22 cellular contexts compared by ENCODE assay signal in genomic region chr22:20488946-20489345, GRCh38. TPM values are rescaled to one million over a fixed set of nuclear protein-coding genes. Genes with fewer than 3 reads are reported as not detected.
A peak's percentile ranks its signal among the peaks of the same experiment; 100 is the strongest.
DNase-seq lines count a peak whose midpoint lies in the region; ATAC-seq and TF ChIP-seq lines count a peak whose summit lies in the region.
"Had no signal": no experiment of that assay in that cellular context is flagged by ENCODE, and none has a peak within 500 bp of the region (broad histone marks: within the 10 kb centered on the region; RNA-seq: fewer than 3 reads in every experiment).

No MANE protein-coding gene starts in this region.

- peak overlapping the region; percentile 19; the same call in 1 of the 2 replicates for H3K27ac Mint-ChIP-seq in HFFc6
- peak overlapping the region; percentile 80 to 85 for H3K27ac Mint-ChIP-seq in effector memory CD8-positive, alpha-beta T cell
- peak overlapping the region in 7 of 10 donors; percentile 19 to 88 (median 56) for H3K27ac Mint-ChIP-seq in naive thymus-derived CD8-positive, alpha-beta T cell
- H3K27ac Mint-ChIP-seq in activated naive CD8-positive, alpha-beta T cell treated with anti-CD3 and anti-CD28 coated beads, Interleukin-2, amount 50 U/mL, for 24 hours, result no peak overlapping the region

- POLR2A ChIA-PET in naive thymus-derived CD8-positive, alpha-beta T cell (lab: Charles Lee), result no interaction called here

- peaks cover 14% of the 10 kb centered on the region for H3K4me1 Mint-ChIP-seq in HFFc6 (ENCODE audit: low read depth)
- peaks cover 31 to 52% of the 10 kb centered on the region in 2 donors for H3K4me1 Mint-ChIP-seq in effector memory CD8-positive, alpha-beta T cell (ENCODE audit: low read depth in 2 of 2)
- H3K4me1 Mint-ChIP-seq in naive thymus-derived CD8-positive, alpha-beta T cell, result peaks cover 47 to 75% (median 66%) of the 10 kb centered on the region in 4 donors
- peaks cover 34% of the 10 kb centered on the region for H3K4me1 Mint-ChIP-seq in activated naive CD8-positive, alpha-beta T cell treated with anti-CD3 and anti-CD28 coated beads, Interleukin-2, amount 50 U/mL, for 24 hours

- TF ChIP-seq CTCF in HFFc6 (IDR thresholded peaks at IDR 0.05), result no peak

- no peak for ATAC-seq in effector memory CD8-positive, alpha-beta T cell (replicated peaks)
- ATAC-seq in naive thymus-derived CD8-positive, alpha-beta T cell, result no peak
- ATAC-seq in activated naive CD8-positive, alpha-beta T cell treated with anti-CD3 and anti-CD28 coated beads, Interleukin-2, amount 50 U/mL, for 24 hours, result no peak
- no peak for ATAC-seq in HG02973 (IDR thresholded peaks at IDR 0.05; ENCODE audit: unreplicated experiment)
- ATAC-seq: CD8-positive, alpha-beta T cell had no signal

- H3K36me3 Mint-ChIP-seq in HFFc6 (ENCODE audit: low read depth), result peaks cover 18% of the 10 kb centered on the region
- H3K36me3 Mint-ChIP-seq in effector memory CD8-positive, alpha-beta T cell (ENCODE audit: insufficient read depth), result peaks cover 7% of the 10 kb centered on the region
- H3K36me3 Mint-ChIP-seq in naive thymus-derived CD8-positive, alpha-beta T cell, result peaks cover 0 to 42% (median 5%) of the 10 kb centered on the region in 3 donors
- peaks cover 6% of the 10 kb centered on the region for H3K36me3 Mint-ChIP-seq in activated naive CD8-positive, alpha-beta T cell treated with anti-CD3 and anti-CD28 coated beads, Interleukin-2, amount 50 U/mL, for 24 hours (ENCODE audit: low read depth)

- no peaks in the 10 kb centered on the region for H3K9me3 Mint-ChIP-seq in HFFc6
- H3K9me3 Mint-ChIP-seq in effector memory CD8-positive, alpha-beta T cell, result no peaks in the 10 kb centered on the region
- H3K9me3 Mint-ChIP-seq in naive thymus-derived CD8-positive, alpha-beta T cell, result no peaks in the 10 kb centered on the region
- no peaks in the 10 kb centered on the region for H3K9me3 Mint-ChIP-seq in activated naive CD8-positive, alpha-beta T cell treated with anti-CD3 and anti-CD28 coated beads, Interleukin-2, amount 50 U/mL, for 24 hours
- H3K9me3 Mint-ChIP-seq: CD8-positive, alpha-beta T cell had no signal

- H3K4me3 Mint-ChIP-seq in HFFc6, result no peak overlapping the region
- H3K4me3 Mint-ChIP-seq in effector memory CD8-positive, alpha-beta T cell, result no peak overlapping the region
- H3K4me3 Mint-ChIP-seq in naive thymus-derived CD8-positive, alpha-beta T cell, result peak overlapping the region in 1 of 10 donors; percentile 51
- no peak overlapping the region for H3K4me3 Mint-ChIP-seq in activated naive CD8-positive, alpha-beta T cell treated with anti-CD3 and anti-CD28 coated beads, Interleukin-2, amount 50 U/mL, for 24 hours
- H3K4me3 Mint-ChIP-seq: CD8-positive, alpha-beta T cell had no signal

- DNase-seq in HFFc6 (no peak), NCI-H345 treated with DMSO at 0.1 percent for 48 hours (lab: John Stamatoyannopoulos, UW; ENCODE audit: unreplicated experiment) (no peak), amniotic stem cell (lab: John Stamatoyannopoulos, UW) (no peak)
- no peak for DNase-seq in effector memory CD8-positive, alpha-beta T cell
- DNase-seq in naive thymus-derived CD8-positive, alpha-beta T cell, result no peak
- no peak for DNase-seq in activated naive CD8-positive, alpha-beta T cell treated with anti-CD3 and anti-CD28 coated beads, Interleukin-2, amount 50 U/mL, for 24 hours
- DNase-seq: C1 segment of cervical spinal cord; Caco-2; CD8-positive, alpha-beta T cell; GOT3; IMR-90; MM.1S; NCI-H1048; NCI-H1417; NCI-H1694; NCI-H2029 treated with DMSO at 0.1 percent for 48 hours; NCI-H2227 treated with DMSO at 0.1 percent for 48 hours; NCI-H510A; NCI-H69; SIG-M5; SW 1271 had no signal

- no peaks in the 10 kb centered on the region; the same call in 1 of the 2 replicates for H3K27me3 Mint-ChIP-seq in HFFc6 (ENCODE audit: insufficient read depth)
- no peaks in the 10 kb centered on the region for H3K27me3 Mint-ChIP-seq in effector memory CD8-positive, alpha-beta T cell
- no peaks in the 10 kb centered on the region for H3K27me3 Mint-ChIP-seq in naive thymus-derived CD8-positive, alpha-beta T cell
- no peaks in the 10 kb centered on the region for H3K27me3 Mint-ChIP-seq in activated naive CD8-positive, alpha-beta T cell treated with anti-CD3 and anti-CD28 coated beads, Interleukin-2, amount 50 U/mL, for 24 hours

RNA-seq across cellular contexts. Expression of gene KLHL22, which starts 6.6 kb away (rescaled TPM):
- 10 to 100 TPM; 19.2 to 25.5 (median 21.6) TPM for total RNA-seq in HFFc6 (2021; fragmentation: NEBNext Ultra II Directional; extraction: Animal tissue kit (Norgen Biotek cat#: 25700))
- total RNA-seq in naive thymus-derived CD8-positive, alpha-beta T cell, result 10 to 100 TPM; 65.0 to 71.9 TPM
- 10 to 100 TPM; 16.1 to 25.4 (median 20.0) TPM for polyA plus RNA-seq in naive thymus-derived CD8-positive, alpha-beta T cell

RNA-seq across cellular contexts. Expression of gene MED15, which starts 18.5 kb away (rescaled TPM):
- 100 to 1,000 TPM; 128 to 148 (median 136) TPM for total RNA-seq in HFFc6 (2021; fragmentation: NEBNext Ultra II Directional; extraction: Animal tissue kit (Norgen Biotek cat#: 25700))
- total RNA-seq in naive thymus-derived CD8-positive, alpha-beta T cell, result 100 to 1,000 TPM; 308 to 327 TPM
- 10 to 100 TPM; 25.4 to 85.2 (median 38.2) TPM for polyA plus RNA-seq in naive thymus-derived CD8-positive, alpha-beta T cell

RNA-seq across cellular contexts. Expression of gene SCARF2, which starts 51.3 kb away (rescaled TPM):
- 10 to 100 TPM; 65.1 to 92.3 (median 68.9) TPM for total RNA-seq in HFFc6 (2021; fragmentation: NEBNext Ultra II Directional; extraction: Animal tissue kit (Norgen Biotek cat#: 25700))
- total RNA-seq in naive thymus-derived CD8-positive, alpha-beta T cell, result 1 to 10 TPM; 2.9 to 3.1 TPM
- polyA plus RNA-seq in naive thymus-derived CD8-positive, alpha-beta T cell, result under 1 TPM; 0.07 to 0.51 (median 0.10) TPM

Comparison
In these comparisons a context has a peak if more than half of its experiments do, and no peak if none do; other contexts are left out.
1. RNA of gene SCARF2, which starts 51.3 kb away (total RNA-seq): 65.1 to 92.3 TPM in HFFc6; 2.9 to 3.1 TPM in naive thymus-derived CD8-positive, alpha-beta T cell; every median in the first group is over 10 times any median in the second.